In the genomic region with DNA sequence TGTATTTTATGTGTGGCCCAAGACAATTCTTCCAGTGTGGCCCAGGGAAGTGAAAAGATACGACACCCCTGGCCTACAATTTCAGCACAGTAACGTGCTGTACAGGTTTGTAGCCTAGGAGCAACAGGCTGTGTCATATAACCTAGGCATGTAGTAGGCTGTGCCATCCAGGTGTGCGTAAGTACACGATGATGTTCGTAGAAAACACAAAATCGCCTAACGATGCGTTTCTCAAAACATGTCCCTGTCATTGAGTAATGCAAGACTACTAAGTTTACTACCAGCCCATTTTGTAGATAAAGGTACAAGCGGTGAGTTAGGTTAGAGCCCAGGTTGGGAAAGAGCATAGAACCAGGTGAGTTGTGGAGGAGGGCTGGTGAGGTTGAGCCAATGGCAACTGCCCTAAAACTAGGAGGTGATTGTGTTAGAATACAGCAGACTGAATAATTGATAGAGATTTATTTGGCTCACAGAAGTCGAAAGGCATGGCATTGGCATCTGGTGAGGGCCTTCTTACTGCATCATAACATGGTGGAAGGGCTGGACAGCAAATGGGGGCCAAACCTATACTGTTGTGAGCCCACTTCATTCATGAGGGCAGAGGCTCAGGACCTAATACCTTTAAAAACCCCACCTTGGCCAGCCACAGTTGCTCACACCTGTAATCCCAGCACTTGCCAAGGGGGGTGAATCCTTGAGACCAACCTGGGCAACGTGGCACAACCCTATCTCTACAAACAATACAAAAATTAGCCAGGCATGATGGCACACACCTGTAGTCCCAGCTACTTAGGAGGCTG, we compare ENCODE assay signal across 13 cellular contexts. TPM values are rescaled to one million over a fixed set of nuclear protein-coding genes. Genes with fewer than 3 reads are reported as not detected.
A peak's percentile ranks its signal among the peaks of the same experiment; 100 is the strongest.
DNase-seq lines count a peak whose midpoint lies in the region; ATAC-seq, FAIRE-seq and TF ChIP-seq lines count a peak whose summit lies in the region.
"Had no signal": no experiment of that assay in that cellular context is flagged by ENCODE, and none has a peak within 500 bp of the region (broad histone marks: within the 10 kb centered on the region; RNA-seq: fewer than 3 reads in every experiment).

No MANE protein-coding gene starts in this region.

- H3K4me1 Mint-ChIP-seq in activated T-cell treated with anti-CD3 and anti-CD28 coated beads, Interleukin-2, amount 50 U/mL, for 24 hours (ENCODE audit: low read depth), result peaks cover 35% of the 10 kb centered on the region
- H3K4me1 Mint-ChIP-seq in glutamatergic neuron (ENCODE audit: low read depth, unreplicated experiment), result peaks cover 12% of the 10 kb centered on the region

- intact Hi-C loops in left lung (cut with DNase I), result no loop called here

- H3K27ac Mint-ChIP-seq in activated T-cell treated with anti-CD3 and anti-CD28 coated beads, Interleukin-2, amount 50 U/mL, for 24 hours, result peak overlapping the region; percentile 83
- H3K27ac Mint-ChIP-seq in glutamatergic neuron (ENCODE audit: unreplicated experiment), result no peak overlapping the region

- H3K27me3 Mint-ChIP-seq in activated T-cell treated with anti-CD3 and anti-CD28 coated beads, Interleukin-2, amount 50 U/mL, for 24 hours, result no peaks in the 10 kb centered on the region
- H3K27me3 Mint-ChIP-seq in glutamatergic neuron (ENCODE audit: unreplicated experiment), result peaks cover 12% of the 10 kb centered on the region

- TF ChIP-seq POLR2A in H54 (IDR thresholded peaks at IDR 0.05; ENCODE audit: low read depth, low read length), result 0 out of 2 replicates have a peak, but pooled peaks have one; percentile 20

- no peaks in the 10 kb centered on the region for H3K9me3 ChIP-seq in WERI-Rb-1 (ENCODE audit: severe bottlenecking)
- H3K9me3 ChIP-seq in left lung, result no peaks in the 10 kb centered on the region
- H3K9me3 ChIP-seq: esophagus squamous epithelium had no signal

- no peak for FAIRE-seq in H54 (lab: Jason Lieb, UNC)

- peak overlapping the region; percentile 30 for H3K4me3 Mint-ChIP-seq in activated T-cell treated with anti-CD3 and anti-CD28 coated beads, Interleukin-2, amount 50 U/mL, for 24 hours
- peak overlapping the region; percentile 18 for H3K4me3 Mint-ChIP-seq in glutamatergic neuron (ENCODE audit: unreplicated experiment)

- peaks cover 22 to 61% of the 10 kb centered on the region in 2 donors for H3K4me1 ChIP-seq in left lung

- H3K9me3 Mint-ChIP-seq in activated T-cell treated with anti-CD3 and anti-CD28 coated beads, Interleukin-2, amount 50 U/mL, for 24 hours, result no peaks in the 10 kb centered on the region
- H3K9me3 Mint-ChIP-seq in glutamatergic neuron (ENCODE audit: unreplicated experiment), result peaks cover 21% of the 10 kb centered on the region

- peaks cover 70% of the 10 kb centered on the region for H3K36me3 Mint-ChIP-seq in activated T-cell treated with anti-CD3 and anti-CD28 coated beads, Interleukin-2, amount 50 U/mL, for 24 hours (ENCODE audit: low read depth)
- H3K36me3 Mint-ChIP-seq in glutamatergic neuron (ENCODE audit: unreplicated experiment), result peaks cover 5% of the 10 kb centered on the region

- ATAC-seq in GM18867 (IDR thresholded peaks at IDR 0.05; ENCODE audit: unreplicated experiment), result no peak
- ATAC-seq in left lung, result no peak
- ATAC-seq: left cardiac atrium had no signal

- H3K4me3 ChIP-seq in AG10803 (ENCODE audit: low read length) (no peak overlapping the region), WERI-Rb-1 (ENCODE audit: low read depth, low read length) (no peak overlapping the region), left lung (no peak overlapping the region)
- H3K4me3 ChIP-seq: esophagus squamous epithelium had no signal

- TF ChIP-seq CTCF in AG10803 (conservative IDR thresholded peaks at IDR 0.05; ENCODE audit: low read length) (no peak), glutamatergic neuron (IDR thresholded peaks at IDR 0.05; ENCODE audit: partially characterized antibody, unreplicated experiment) (no peak), WERI-Rb-1 (IDR thresholded peaks at IDR 0.05; ENCODE audit: low read depth, low read length) (no peak), left lung (IDR thresholded peaks at IDR 0.05) (no peak)

- DNase-seq in AG10803 (ENCODE audit: low read depth), result peak; percentile 20
- no peak for DNase-seq in H54 (ENCODE audit: insufficient read length, low spot score)
- DNase-seq in activated T-cell treated with anti-CD3 and anti-CD28 coated beads, Interleukin-2, amount 50 U/mL, for 24 hours, result no peak
- DNase-seq in glutamatergic neuron, result no peak
- DNase-seq in C1 segment of cervical spinal cord (lab: John Stamatoyannopoulos, UW), result no peak
- DNase-seq in WERI-Rb-1, result no peak
- DNase-seq in left lung, result no peak
- DNase-seq: esophagus squamous epithelium, left cardiac atrium, NCI-H2171 treated with DMSO at 0.1 percent for 48 hours, Right ventricle myocardium superior had no signal

- H3K27ac ChIP-seq in WERI-Rb-1 (no peak overlapping the region), left lung (peak overlapping the region in 1 of 2 donors; percentile 2)

- H3K27me3 ChIP-seq in WERI-Rb-1 (ENCODE audit: insufficient read depth, low read depth, severe bottlenecking) (no peaks in the 10 kb centered on the region), left lung (no peaks in the 10 kb centered on the region)
- H3K27me3 ChIP-seq: esophagus squamous epithelium had no signal

- peaks cover 64% of the 10 kb centered on the region for H3K36me3 ChIP-seq in WERI-Rb-1
- H3K36me3 ChIP-seq in left lung, result peaks cover 17 to 63% of the 10 kb centered on the region in 2 donors

RNA-seq across cellular contexts. Expression of gene EIF1, which starts 4.2 kb away (rescaled TPM):
- total RNA-seq in glutamatergic neuron (ENCODE audit: unreplicated experiment) (1,088 TPM), left lung (100 to 1,000 TPM; 728 to 773 TPM)

RNA-seq across cellular contexts. Expression of gene GAST, which starts 19.2 kb away (rescaled TPM):
- not detected for total RNA-seq in glutamatergic neuron (ENCODE audit: unreplicated experiment)
- total RNA-seq in left lung, result not detected
- total RNA-seq: esophagus squamous epithelium, left cardiac atrium, renal cortical epithelial cell, Right ventricle myocardium superior had no signal

RNA-seq across cellular contexts. Expression of gene HAP1, which starts 41.5 kb away (rescaled TPM):
- total RNA-seq in glutamatergic neuron (ENCODE audit: unreplicated experiment) (0.76 TPM), left lung (under 1 TPM; 0.16 to 0.32 TPM)
- total RNA-seq: left cardiac atrium, Right ventricle myocardium superior had no signal
